8 cellular contexts compared by ENCODE assay signal in genomic region chr1:228457017-228457395, GRCh38. TPM values are rescaled to one million over a fixed set of nuclear protein-coding genes. Genes with fewer than 3 reads are reported as not detected.
DNase-seq lines count a peak whose midpoint lies in the region; ATAC-seq and TF ChIP-seq lines count a peak whose summit lies in the region.

No MANE protein-coding gene starts in this region.

- H3K27ac ChIP-seq in HEK293 (ENCODE audit: extremely low read depth, low read depth, low read length), result peak overlapping the region; percentile 70
- H3K27ac ChIP-seq in SK-N-MC, result no peak overlapping the region

- no peak for DNase-seq in SK-N-MC (ENCODE audit: low read depth, low spot score)
- no peak for DNase-seq in fibroblast of villous mesenchyme (ENCODE audit: low read depth)
- DNase-seq in sciatic nerve (ENCODE audit: low spot score), result no peak
- DNase-seq in inferior parietal cortex (ENCODE audit: extremely low spot score), result no peak
- no peak for DNase-seq in dedifferentiated amniotic fluid mesenchymal stem cell (ENCODE audit: extremely low spot score)

- TF ChIP-seq CTCF in HEK293 (tag by site-specific recombination; IDR thresholded peaks at IDR 0.05), result no peak
- TF ChIP-seq CTCF in fibroblast of villous mesenchyme (IDR thresholded peaks at IDR 0.05; ENCODE audit: insufficient read depth, low read depth, low read length), result no peak

- intact Hi-C loops in sciatic nerve (cut with DNase I), result no loop called here

- no peak overlapping the region for H3K9ac ChIP-seq in SK-N-MC (ENCODE audit: insufficient read length)

- CTCF ChIA-PET in HEK293 (lab: Yijun Ruan, JAX), result interaction anchor here (0.7 to 1.9 kb wide), 8 partner anchors 9 to 189 kb away, joined by 3 to 5 read pairs (median 3); no protein-coding TSS in a partner anchor

- POLR2A ChIA-PET in HEK293 (lab: Yijun Ruan, JAX), result interaction anchor here (0.7 to 1.9 kb wide), 14 partner anchors 11 to 375 kb away, joined by 3 to 41 read pairs (median 4); partner anchors contain the start of genes ARF1 and TRIM11

- H3K9me3 ChIP-seq in HEK293 (ENCODE audit: control insufficient read depth, insufficient read depth, low read depth, low read length) (no peaks in the 10 kb centered on the region), SK-N-MC (ENCODE audit: low read depth, low read length) (no peaks in the 10 kb centered on the region)

- H3K4me1 ChIP-seq in HEK293 (ENCODE audit: control insufficient read depth, insufficient read depth, low read length), result peaks cover 6% of the 10 kb centered on the region; the same call in 1 of the 2 replicates

- H3K36me3 ChIP-seq in HEK293 (ENCODE audit: control insufficient read depth in 2 of 2, insufficient read depth in 1 of 2, low read length in 2 of 2) (peaks cover 4 to 9% of the 10 kb centered on the region in 2 experiments; a peak in 2 of 3 replicates), SK-N-MC (ENCODE audit: insufficient read depth, low read length) (no peaks in the 10 kb centered on the region)

- H3K4me3 ChIP-seq in HEK293 (ENCODE audit: low read depth, low read length) (peak overlapping the region; percentile 85), SK-N-MC (peak overlapping the region; percentile 79), fibroblast of villous mesenchyme (ENCODE audit: low read depth, low read length) (peak overlapping the region; percentile 79)

- ATAC-seq in GM18502 (IDR thresholded peaks at IDR 0.05; ENCODE audit: poor library complexity, unreplicated experiment), result peak; percentile 12
- ATAC-seq in sciatic nerve, result peak; percentile 5
- no peak for ATAC-seq in HG02938 (IDR thresholded peaks at IDR 0.05; ENCODE audit: unreplicated experiment)

TF ChIP-seq in HEK293, 187 proteins besides CTCF, POLR2A, EP300 and RAD21:
- TF ChIP-seq ZNF776 (tag by site-specific recombination; IDR thresholded peaks at IDR 0.05; ENCODE audit: borderline replicate concordance), result no peak
- no peak for TF ChIP-seq ZBTB44 (tag by site-specific recombination; IDR thresholded peaks at IDR 0.05)
- peak; percentile 75; the same call in 1 of the 2 replicates for TF ChIP-seq ZSCAN16 (tag by site-specific recombination; IDR thresholded peaks at IDR 0.05)
- no peak for TF ChIP-seq INSM2 (tag by site-specific recombination; IDR thresholded peaks at IDR 0.05)
- TF ChIP-seq ZBTB20 (tag by site-specific recombination; IDR thresholded peaks at IDR 0.05), result peak; percentile 57; the same call in 1 of the 2 replicates
- TF ChIP-seq ZNF768 (tag by site-specific recombination; IDR thresholded peaks at IDR 0.05), result 0 out of 2 replicates have a peak, but pooled peaks have one; percentile 7
- no peak for TF ChIP-seq ZNF184 (tag by site-specific recombination; IDR thresholded peaks at IDR 0.05)
- TF ChIP-seq ZNF2 (tag by site-specific recombination; IDR thresholded peaks at IDR 0.05), result no peak
- TF ChIP-seq ZNF555 (tag by site-specific recombination; conservative IDR thresholded peaks at IDR 0.05), result no peak
- no peak for TF ChIP-seq ZBTB8A (tag by site-specific recombination; IDR thresholded peaks at IDR 0.05)
- no peak for TF ChIP-seq REPIN1 (tag by site-specific recombination; IDR thresholded peaks at IDR 0.05; ENCODE audit: low read depth)
- TF ChIP-seq ZNF837 (tag by site-specific recombination; IDR thresholded peaks at IDR 0.05), result no peak
- no peak for TF ChIP-seq ZNF398 (tag by site-specific recombination; IDR thresholded peaks at IDR 0.05)
- no peak for TF ChIP-seq ZBTB17 (tag by site-specific recombination; IDR thresholded peaks at IDR 0.05)
- peak; percentile 72 for TF ChIP-seq ZNF423 (tag by site-specific recombination; IDR thresholded peaks at IDR 0.05)
- 0 out of 2 replicates have a peak, but pooled peaks have one; percentile 2 for TF ChIP-seq ZNF660 (tag by site-specific recombination; IDR thresholded peaks at IDR 0.05)
TF ChIP-seq in HEK293: peak in this region for 5.

RNA-seq across cellular contexts. Expression of gene RNF187, which starts 30.2 kb away (rescaled TPM):
- total RNA-seq in fibroblast of villous mesenchyme (41.9 and 57.3 TPM in 2 replicates), sciatic nerve (96.3 TPM)

RNA-seq across cellular contexts. Expression of gene TRIM17, which starts 40.3 kb away (rescaled TPM):
- under 0.01 and 0.43 TPM in 2 replicates for total RNA-seq in fibroblast of villous mesenchyme
- 1.2 TPM for total RNA-seq in sciatic nerve

RNA-seq across cellular contexts. Expression of gene TRIM11, which starts 50.4 kb away (rescaled TPM):
- total RNA-seq in fibroblast of villous mesenchyme (20.7 and 21.9 TPM in 2 replicates), sciatic nerve (18.1 TPM)
